ENCODE assay signal across 20 cellular contexts in the genomic region with DNA sequence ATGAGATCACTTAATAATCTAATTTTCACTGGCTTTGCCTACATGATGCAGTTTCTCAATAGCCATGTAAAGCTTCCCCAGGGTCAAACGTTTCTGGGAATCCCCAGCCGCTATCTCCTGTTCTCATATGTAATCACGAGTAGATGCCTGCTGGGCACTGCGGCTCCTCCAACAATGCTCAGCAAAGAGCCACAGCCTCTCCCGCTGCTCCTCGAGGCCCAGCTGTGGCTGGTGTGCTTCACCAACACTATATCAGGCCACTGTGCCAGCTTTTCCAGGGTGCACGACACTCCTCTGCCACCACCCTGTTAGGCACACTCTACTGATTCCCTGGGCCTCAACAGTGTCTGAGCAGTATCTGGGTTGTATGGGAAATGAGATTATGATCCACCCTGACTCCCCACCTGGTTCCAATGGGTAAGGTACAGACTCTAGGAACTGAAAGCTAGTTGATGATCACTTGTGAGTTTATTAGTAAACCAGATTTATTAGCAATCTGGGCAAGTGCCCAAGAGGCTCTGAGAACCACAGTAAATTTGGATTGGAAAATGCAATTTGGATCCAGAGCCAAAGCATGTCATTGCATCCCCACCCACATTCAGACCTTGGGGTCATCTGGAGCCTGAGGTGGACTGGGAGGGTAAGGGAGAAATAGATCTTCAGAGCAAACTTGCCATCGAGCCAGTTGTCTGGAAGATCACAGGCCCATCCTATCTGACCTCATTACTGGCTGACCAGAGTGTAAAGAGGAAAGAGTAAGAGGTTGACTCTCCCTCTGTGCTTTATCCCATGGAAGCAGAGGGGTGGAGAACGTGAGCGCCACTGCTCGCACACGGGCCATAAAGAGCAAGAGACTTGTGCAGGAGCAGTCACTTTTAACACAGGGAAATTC.
DNase-seq lines count a peak whose midpoint lies in the region; ATAC-seq and TF ChIP-seq lines count a peak whose summit lies in the region.
"Had no signal": no experiment of that assay in that cellular context is flagged by ENCODE, and none has a peak within 500 bp of the region (broad histone marks: within the 10 kb centered on the region; RNA-seq: fewer than 3 reads in every experiment).

No MANE protein-coding gene starts in this region.

- H3K9me3 ChIP-seq in mucosa of descending colon (no peaks in the 10 kb centered on the region), uterus (no peaks in the 10 kb centered on the region)
- H3K9me3 ChIP-seq: Peyer's patch, psoas muscle, thyroid gland had no signal

- no peak overlapping the region for H3K27ac Mint-ChIP-seq in CD14-positive monocyte
- H3K27ac Mint-ChIP-seq: activated naive CD4-positive, alpha-beta T cell treated with anti-CD3 and anti-CD28 coated beads, Interleukin-2, amount 10 ng/mL, durations not matched to agents 7 days and 5 days; CD8-positive, alpha-beta memory T cell had no signal

- H3K4me1 Mint-ChIP-seq in CD14-positive monocyte, result peaks cover 8% of the 10 kb centered on the region
- H3K4me1 Mint-ChIP-seq: CD8-positive, alpha-beta memory T cell; immature natural killer cell had no signal

- TF ChIP-seq CTCF in mucosa of descending colon (IDR thresholded peaks at IDR 0.05) (no peak), uterus (IDR thresholded peaks at IDR 0.05) (no peak), CD14-positive monocyte (IDR thresholded peaks at IDR 0.05) (no peak)

- intact Hi-C loops in Right ventricle myocardium inferior (cut with DNase I) (no loop called here), cardiac septum (cut with DNase I) (no loop called here), mucosa of descending colon (cut with DNase I, micrococcal nuclease) (no loop called here), uterus (cut with DNase I; ENCODE audit: low total_unique reads) (no loop called here), CD14-positive monocyte (cut with micrococcal nuclease) (no loop called here)

- H3K36me3 ChIP-seq in mucosa of descending colon (ENCODE audit: low read depth) (no peaks in the 10 kb centered on the region), uterus (no peaks in the 10 kb centered on the region)
- H3K36me3 ChIP-seq: cardiac muscle cell, Peyer's patch, thyroid gland had no signal

- DNase-seq in Right ventricle myocardium inferior (ENCODE audit: missing footprints) (peak; percentile 61), cardiac septum (ENCODE audit: low spot score) (no peak), mucosa of descending colon (no peak), uterus (peak; percentile 27 to 50), NOMO-1 treated with dmso at 0.1 percent for 144 hours (lab: John Stamatoyannopoulos, UW; ENCODE audit: unreplicated experiment) (no peak), CD14-positive monocyte (ENCODE audit: low spot score) (no peak)
- DNase-seq in activated CD4-positive, alpha-beta T cell treated with anti-CD3 and anti-CD28 coated beads for 1 hour, result no peak
- DNase-seq: activated CD8-positive, alpha-beta memory T cell treated with anti-CD3 and anti-CD28 coated beads, Interleukin-2, amount 50 U/mL, for 4 hours; activated naive CD4-positive, alpha-beta T cell treated with anti-CD3 and anti-CD28 coated beads, Interleukin-2, amount 10 ng/mL, durations not matched to agents 7 days and 5 days; CD8-positive, alpha-beta memory T cell; effector memory CD4-positive, alpha-beta T cell; immature natural killer cell; NCI-H1048; SW 1271; thyroid gland had no signal

- TF ChIP-seq POLR2A in uterus (IDR thresholded peaks at IDR 0.05), result no peak

- no peak overlapping the region for H3K4me3 Mint-ChIP-seq in CD14-positive monocyte
- H3K4me3 Mint-ChIP-seq: activated naive CD4-positive, alpha-beta T cell treated with anti-CD3 and anti-CD28 coated beads, Interleukin-2, amount 10 ng/mL, durations not matched to agents 7 days and 5 days; CD8-positive, alpha-beta memory T cell; immature natural killer cell had no signal

- H3K36me3 Mint-ChIP-seq in CD14-positive monocyte, result no peaks in the 10 kb centered on the region
- H3K36me3 Mint-ChIP-seq: activated naive CD4-positive, alpha-beta T cell treated with anti-CD3 and anti-CD28 coated beads, Interleukin-2, amount 10 ng/mL, durations not matched to agents 7 days and 5 days; CD8-positive, alpha-beta memory T cell had no signal

- H3K9me3 Mint-ChIP-seq in CD14-positive monocyte, result peaks cover 0 to 8% (median 3%) of the 10 kb centered on the region in 7 donors
- H3K9me3 Mint-ChIP-seq: CD8-positive, alpha-beta memory T cell had no signal

- H3K27me3 Mint-ChIP-seq in CD14-positive monocyte (ENCODE audit: low read depth in 3 of 3), result peaks cover 0 to 5% (median 2%) of the 10 kb centered on the region in 3 donors
- H3K27me3 Mint-ChIP-seq: activated naive CD4-positive, alpha-beta T cell treated with anti-CD3 and anti-CD28 coated beads, Interleukin-2, amount 10 ng/mL, durations not matched to agents 7 days and 5 days; CD8-positive, alpha-beta memory T cell had no signal

- ATAC-seq in Right ventricle myocardium inferior (peak; percentile 78), esophagus mucosa (peak; percentile 20), mucosa of descending colon (peak; percentile 18)
- ATAC-seq: activated CD4-positive, CD25-positive, alpha-beta regulatory T cell treated with anti-CD3 and anti-CD28 coated beads, Interleukin-2, amount 50 U/mL, for 24 hours; psoas muscle had no signal

- H3K27me3 ChIP-seq in uterus, result no peaks in the 10 kb centered on the region
- H3K27me3 ChIP-seq: cardiac muscle cell, Peyer's patch, thyroid gland had no signal

- H3K27ac ChIP-seq in uterus, result peak overlapping the region; percentile 15 to 57
- H3K27ac ChIP-seq: cardiac muscle cell, psoas muscle, thyroid gland had no signal

- H3K4me3 ChIP-seq in mucosa of descending colon (no peak overlapping the region), uterus (no peak overlapping the region)
- H3K4me3 ChIP-seq: cardiac muscle cell, Peyer's patch, psoas muscle, thyroid gland had no signal

- H3K4me1 ChIP-seq in mucosa of descending colon (ENCODE audit: low read depth) (no peaks in the 10 kb centered on the region), uterus (peaks cover 0 to 8% of the 10 kb centered on the region in 2 donors)
- H3K4me1 ChIP-seq: psoas muscle had no signal

Comparison
In these comparisons a context has a peak if more than half of its experiments do, and no peak if none do; other contexts are left out.
1. DNase-seq: peak in Right ventricle myocardium inferior (single experiment) and uterus (2 of 2); none in cardiac septum (single experiment), mucosa of descending colon (0 of 3), NOMO-1 treated with dmso at 0.1 percent for 144 hours (single experiment), CD14-positive monocyte (single experiment) and activated CD4-positive, alpha-beta T cell treated with anti-CD3 and anti-CD28 coated beads for 1 hour (single experiment).
2. ATAC-seq: peak in every context shown above with its lines; median percentile 78 in Right ventricle myocardium inferior; 20 in esophagus mucosa; 18 in mucosa of descending colon.